ENCODE assay signal across 1 cellular context in the genomic region with DNA sequence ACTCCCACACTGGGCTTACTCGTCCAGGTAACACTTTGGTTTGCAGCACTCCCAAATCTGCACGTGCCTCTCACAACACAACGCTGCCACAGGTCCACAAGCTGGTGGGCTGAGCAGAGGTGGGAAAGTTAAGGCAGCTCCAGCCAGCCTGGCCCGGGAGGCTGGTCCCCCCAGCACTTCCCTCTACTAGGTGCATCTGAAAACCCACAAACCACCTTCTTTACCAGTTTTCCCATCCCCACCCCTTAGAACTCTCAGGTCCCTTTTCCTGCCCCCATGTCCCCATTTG.
TF ChIP-seq lines count a peak whose summit lies in the region.

No MANE protein-coding gene starts in this region.

TF ChIP-seq in H1, 55 proteins besides CTCF, POLR2A, EP300 and RAD21:
- TF ChIP-seq SIX5 (IDR thresholded peaks at IDR 0.05; ENCODE audit: low read depth, low read length) = no peak
- no peak for TF ChIP-seq ASH2L (IDR thresholded peaks at IDR 0.05; ENCODE audit: low read length)
- no peak for TF ChIP-seq RXRA (IDR thresholded peaks at IDR 0.05; ENCODE audit: insufficient read depth, low read depth, low read length)
- TF ChIP-seq SAP30 (IDR thresholded peaks at IDR 0.05; ENCODE audit: insufficient read depth, insufficient replicate concordance, low read length) = no peak
- TF ChIP-seq CTBP2 (IDR thresholded peaks at IDR 0.05; ENCODE audit: borderline replicate concordance, insufficient read depth, insufficient read length, low read length) = no peak
- no peak for TF ChIP-seq CREB1 (IDR thresholded peaks at IDR 0.05)
- TF ChIP-seq CEBPB (IDR thresholded peaks at IDR 0.05; ENCODE audit: low read depth, low read length) = no peak
- TF ChIP-seq, protein P1, sequence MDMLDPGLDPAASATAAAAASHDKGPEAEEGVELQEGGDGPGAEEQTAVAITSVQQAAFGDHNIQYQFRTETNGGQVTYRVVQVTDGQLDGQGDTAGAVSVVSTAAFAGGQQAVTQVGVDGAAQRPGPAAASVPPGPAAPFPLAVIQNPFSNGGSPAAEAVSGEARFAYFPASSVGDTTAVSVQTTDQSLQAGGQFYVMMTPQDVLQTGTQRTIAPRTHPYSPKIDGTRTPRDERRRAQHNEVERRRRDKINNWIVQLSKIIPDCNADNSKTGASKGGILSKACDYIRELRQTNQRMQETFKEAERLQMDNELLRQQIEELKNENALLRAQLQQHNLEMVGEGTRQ (IDR thresholded peaks at IDR 0.05; ENCODE audit: low read length) = no peak
- TF ChIP-seq, protein P2, sequence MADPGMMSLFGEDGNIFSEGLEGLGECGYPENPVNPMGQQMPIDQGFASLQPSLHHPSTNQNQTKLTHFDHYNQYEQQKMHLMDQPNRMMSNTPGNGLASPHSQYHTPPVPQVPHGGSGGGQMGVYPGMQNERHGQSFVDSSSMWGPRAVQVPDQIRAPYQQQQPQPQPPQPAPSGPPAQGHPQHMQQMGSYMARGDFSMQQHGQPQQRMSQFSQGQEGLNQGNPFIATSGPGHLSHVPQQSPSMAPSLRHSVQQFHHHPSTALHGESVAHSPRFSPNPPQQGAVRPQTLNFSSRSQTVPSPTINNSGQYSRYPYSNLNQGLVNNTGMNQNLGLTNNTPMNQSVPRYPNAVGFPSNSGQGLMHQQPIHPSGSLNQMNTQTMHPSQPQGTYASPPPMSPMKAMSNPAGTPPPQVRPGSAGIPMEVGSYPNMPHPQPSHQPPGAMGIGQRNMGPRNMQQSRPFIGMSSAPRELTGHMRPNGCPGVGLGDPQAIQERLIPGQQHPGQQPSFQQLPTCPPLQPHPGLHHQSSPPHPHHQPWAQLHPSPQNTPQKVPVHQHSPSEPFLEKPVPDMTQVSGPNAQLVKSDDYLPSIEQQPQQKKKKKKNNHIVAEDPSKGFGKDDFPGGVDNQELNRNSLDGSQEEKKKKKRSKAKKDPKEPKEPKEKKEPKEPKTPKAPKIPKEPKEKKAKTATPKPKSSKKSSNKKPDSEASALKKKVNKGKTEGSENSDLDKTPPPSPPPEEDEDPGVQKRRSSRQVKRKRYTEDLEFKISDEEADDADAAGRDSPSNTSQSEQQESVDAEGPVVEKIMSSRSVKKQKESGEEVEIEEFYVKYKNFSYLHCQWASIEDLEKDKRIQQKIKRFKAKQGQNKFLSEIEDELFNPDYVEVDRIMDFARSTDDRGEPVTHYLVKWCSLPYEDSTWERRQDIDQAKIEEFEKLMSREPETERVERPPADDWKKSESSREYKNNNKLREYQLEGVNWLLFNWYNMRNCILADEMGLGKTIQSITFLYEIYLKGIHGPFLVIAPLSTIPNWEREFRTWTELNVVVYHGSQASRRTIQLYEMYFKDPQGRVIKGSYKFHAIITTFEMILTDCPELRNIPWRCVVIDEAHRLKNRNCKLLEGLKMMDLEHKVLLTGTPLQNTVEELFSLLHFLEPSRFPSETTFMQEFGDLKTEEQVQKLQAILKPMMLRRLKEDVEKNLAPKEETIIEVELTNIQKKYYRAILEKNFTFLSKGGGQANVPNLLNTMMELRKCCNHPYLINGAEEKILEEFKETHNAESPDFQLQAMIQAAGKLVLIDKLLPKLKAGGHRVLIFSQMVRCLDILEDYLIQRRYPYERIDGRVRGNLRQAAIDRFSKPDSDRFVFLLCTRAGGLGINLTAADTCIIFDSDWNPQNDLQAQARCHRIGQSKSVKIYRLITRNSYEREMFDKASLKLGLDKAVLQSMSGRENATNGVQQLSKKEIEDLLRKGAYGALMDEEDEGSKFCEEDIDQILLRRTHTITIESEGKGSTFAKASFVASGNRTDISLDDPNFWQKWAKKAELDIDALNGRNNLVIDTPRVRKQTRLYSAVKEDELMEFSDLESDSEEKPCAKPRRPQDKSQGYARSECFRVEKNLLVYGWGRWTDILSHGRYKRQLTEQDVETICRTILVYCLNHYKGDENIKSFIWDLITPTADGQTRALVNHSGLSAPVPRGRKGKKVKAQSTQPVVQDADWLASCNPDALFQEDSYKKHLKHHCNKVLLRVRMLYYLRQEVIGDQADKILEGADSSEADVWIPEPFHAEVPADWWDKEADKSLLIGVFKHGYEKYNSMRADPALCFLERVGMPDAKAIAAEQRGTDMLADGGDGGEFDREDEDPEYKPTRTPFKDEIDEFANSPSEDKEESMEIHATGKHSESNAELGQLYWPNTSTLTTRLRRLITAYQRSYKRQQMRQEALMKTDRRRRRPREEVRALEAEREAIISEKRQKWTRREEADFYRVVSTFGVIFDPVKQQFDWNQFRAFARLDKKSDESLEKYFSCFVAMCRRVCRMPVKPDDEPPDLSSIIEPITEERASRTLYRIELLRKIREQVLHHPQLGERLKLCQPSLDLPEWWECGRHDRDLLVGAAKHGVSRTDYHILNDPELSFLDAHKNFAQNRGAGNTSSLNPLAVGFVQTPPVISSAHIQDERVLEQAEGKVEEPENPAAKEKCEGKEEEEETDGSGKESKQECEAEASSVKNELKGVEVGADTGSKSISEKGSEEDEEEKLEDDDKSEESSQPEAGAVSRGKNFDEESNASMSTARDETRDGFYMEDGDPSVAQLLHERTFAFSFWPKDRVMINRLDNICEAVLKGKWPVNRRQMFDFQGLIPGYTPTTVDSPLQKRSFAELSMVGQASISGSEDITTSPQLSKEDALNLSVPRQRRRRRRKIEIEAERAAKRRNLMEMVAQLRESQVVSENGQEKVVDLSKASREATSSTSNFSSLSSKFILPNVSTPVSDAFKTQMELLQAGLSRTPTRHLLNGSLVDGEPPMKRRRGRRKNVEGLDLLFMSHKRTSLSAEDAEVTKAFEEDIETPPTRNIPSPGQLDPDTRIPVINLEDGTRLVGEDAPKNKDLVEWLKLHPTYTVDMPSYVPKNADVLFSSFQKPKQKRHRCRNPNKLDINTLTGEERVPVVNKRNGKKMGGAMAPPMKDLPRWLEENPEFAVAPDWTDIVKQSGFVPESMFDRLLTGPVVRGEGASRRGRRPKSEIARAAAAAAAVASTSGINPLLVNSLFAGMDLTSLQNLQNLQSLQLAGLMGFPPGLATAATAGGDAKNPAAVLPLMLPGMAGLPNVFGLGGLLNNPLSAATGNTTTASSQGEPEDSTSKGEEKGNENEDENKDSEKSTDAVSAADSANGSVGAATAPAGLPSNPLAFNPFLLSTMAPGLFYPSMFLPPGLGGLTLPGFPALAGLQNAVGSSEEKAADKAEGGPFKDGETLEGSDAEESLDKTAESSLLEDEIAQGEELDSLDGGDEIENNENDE (IDR thresholded peaks at IDR 0.05; ENCODE audit: insufficient replicate concordance, low read length) = no peak
- TF ChIP-seq SRF (IDR thresholded peaks at IDR 0.05; ENCODE audit: low read depth, low read length) = no peak
- TF ChIP-seq, protein P3, sequence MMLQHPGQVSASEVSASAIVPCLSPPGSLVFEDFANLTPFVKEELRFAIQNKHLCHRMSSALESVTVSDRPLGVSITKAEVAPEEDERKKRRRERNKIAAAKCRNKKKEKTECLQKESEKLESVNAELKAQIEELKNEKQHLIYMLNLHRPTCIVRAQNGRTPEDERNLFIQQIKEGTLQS (IDR thresholded peaks at IDR 0.05; ENCODE audit: insufficient read depth, low read depth, low read length) = no peak
- TF ChIP-seq RNF2 (IDR thresholded peaks at IDR 0.05; ENCODE audit: borderline replicate concordance, low read depth, low read length, missing control alignments, poor library complexity, severe bottlenecking) = no peak
- TF ChIP-seq MAFK (IDR thresholded peaks at IDR 0.05; ENCODE audit: low read depth, low read length) = no peak
- TF ChIP-seq TCF12 (IDR thresholded peaks at IDR 0.05; ENCODE audit: low read depth, low read length) = no peak
- TF ChIP-seq BCL11A (IDR thresholded peaks at IDR 0.05; ENCODE audit: low read depth in 2 of 2, low read length in 2 of 2) = no peak
- TF ChIP-seq SIN3A (conservative IDR thresholded peaks at IDR 0.05 in 1 of 2, IDR thresholded peaks at IDR 0.05 in 1 of 2; ENCODE audit: low read depth in 1 of 2, low read length in 2 of 2) = no peak
- no peak for TF ChIP-seq YY1 (IDR thresholded peaks at IDR 0.05; ENCODE audit: low read depth, low read length)
- no peak for TF ChIP-seq POU5F1 (IDR thresholded peaks at IDR 0.05; ENCODE audit: low read depth, low read length)
- no peak for TF ChIP-seq TBP (IDR thresholded peaks at IDR 0.05; ENCODE audit: low read depth, low read length)
- TF ChIP-seq BRCA1 (IDR thresholded peaks at IDR 0.05; ENCODE audit: low read depth, low read length) = no peak
